1 cellular context compared by ENCODE assay signal in the genomic region with DNA sequence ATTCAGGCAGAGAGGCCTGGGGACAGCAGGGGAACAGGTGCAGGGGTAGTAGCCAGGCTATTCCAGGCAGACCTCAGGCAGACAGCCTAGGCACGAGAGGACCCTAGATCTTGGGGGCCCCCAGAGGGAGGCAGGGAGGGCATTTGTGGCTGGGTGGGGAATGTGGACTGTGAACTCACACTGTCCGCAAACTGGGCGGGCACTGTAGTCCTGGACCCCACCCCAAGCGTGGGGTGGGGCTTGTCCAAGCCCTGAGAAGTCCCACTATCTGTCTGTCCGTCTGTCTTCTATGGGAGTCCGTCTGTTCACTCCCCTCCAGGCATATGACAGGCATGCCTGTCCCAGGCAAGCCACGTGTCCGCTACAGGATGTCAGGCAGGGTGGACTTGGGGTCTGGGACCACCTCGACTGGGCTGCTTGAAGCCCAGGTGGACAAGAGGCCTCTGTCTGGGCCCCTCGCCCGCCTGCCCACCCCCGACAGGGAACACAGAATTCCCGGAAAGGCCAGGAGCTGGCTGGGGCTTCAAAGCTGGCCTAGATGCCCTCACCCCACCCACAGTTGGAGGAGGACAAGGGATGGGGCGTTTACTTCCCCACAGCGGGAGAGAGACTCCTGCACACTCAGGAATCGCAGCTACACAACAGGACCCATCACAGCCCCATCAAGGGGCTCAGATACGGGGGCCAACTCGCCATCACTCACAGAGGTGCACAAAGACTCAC.
TF ChIP-seq lines count a peak whose summit lies in the region.

Gene SLC38A5, minus strand, starts transcription at position 151 of the 723 bp plus-strand sequence. CDS start 2,336 bp downstream, outside the sequence.

TF ChIP-seq in HCT116, 20 proteins besides CTCF, POLR2A, EP300 and RAD21 (continued from another document):
- TF ChIP-seq, protein P1, sequence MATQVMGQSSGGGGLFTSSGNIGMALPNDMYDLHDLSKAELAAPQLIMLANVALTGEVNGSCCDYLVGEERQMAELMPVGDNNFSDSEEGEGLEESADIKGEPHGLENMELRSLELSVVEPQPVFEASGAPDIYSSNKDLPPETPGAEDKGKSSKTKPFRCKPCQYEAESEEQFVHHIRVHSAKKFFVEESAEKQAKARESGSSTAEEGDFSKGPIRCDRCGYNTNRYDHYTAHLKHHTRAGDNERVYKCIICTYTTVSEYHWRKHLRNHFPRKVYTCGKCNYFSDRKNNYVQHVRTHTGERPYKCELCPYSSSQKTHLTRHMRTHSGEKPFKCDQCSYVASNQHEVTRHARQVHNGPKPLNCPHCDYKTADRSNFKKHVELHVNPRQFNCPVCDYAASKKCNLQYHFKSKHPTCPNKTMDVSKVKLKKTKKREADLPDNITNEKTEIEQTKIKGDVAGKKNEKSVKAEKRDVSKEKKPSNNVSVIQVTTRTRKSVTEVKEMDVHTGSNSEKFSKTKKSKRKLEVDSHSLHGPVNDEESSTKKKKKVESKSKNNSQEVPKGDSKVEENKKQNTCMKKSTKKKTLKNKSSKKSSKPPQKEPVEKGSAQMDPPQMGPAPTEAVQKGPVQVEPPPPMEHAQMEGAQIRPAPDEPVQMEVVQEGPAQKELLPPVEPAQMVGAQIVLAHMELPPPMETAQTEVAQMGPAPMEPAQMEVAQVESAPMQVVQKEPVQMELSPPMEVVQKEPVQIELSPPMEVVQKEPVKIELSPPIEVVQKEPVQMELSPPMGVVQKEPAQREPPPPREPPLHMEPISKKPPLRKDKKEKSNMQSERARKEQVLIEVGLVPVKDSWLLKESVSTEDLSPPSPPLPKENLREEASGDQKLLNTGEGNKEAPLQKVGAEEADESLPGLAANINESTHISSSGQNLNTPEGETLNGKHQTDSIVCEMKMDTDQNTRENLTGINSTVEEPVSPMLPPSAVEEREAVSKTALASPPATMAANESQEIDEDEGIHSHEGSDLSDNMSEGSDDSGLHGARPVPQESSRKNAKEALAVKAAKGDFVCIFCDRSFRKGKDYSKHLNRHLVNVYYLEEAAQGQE (IDR thresholded peaks at IDR 0.05; ENCODE audit: low read depth) = no peak
- no peak for TF ChIP-seq EZH2 (IDR thresholded peaks at IDR 0.05)
- TF ChIP-seq JUND (IDR thresholded peaks at IDR 0.05) = no peak
- TF ChIP-seq SP1 (IDR thresholded peaks at IDR 0.05; ENCODE audit: low read depth) = no peak
- TF ChIP-seq SRF (IDR thresholded peaks at IDR 0.05; ENCODE audit: low read depth) = no peak
- no peak for TF ChIP-seq CBX3 (IDR thresholded peaks at IDR 0.05; ENCODE audit: low read depth)
- TF ChIP-seq, protein P2, sequence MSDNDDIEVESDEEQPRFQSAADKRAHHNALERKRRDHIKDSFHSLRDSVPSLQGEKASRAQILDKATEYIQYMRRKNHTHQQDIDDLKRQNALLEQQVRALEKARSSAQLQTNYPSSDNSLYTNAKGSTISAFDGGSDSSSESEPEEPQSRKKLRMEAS (IDR thresholded peaks at IDR 0.05) = no peak
- no peak for TF ChIP-seq ZFX (IDR thresholded peaks at IDR 0.05)
